Comparison of ENCODE assay signal across 2 cellular contexts in genomic region chr3:197446713-197447455, GRCh38.
TF ChIP-seq lines count a peak whose summit lies in the region.

No MANE protein-coding gene starts in this region.

TF ChIP-seq in HepG2, 621 proteins besides CTCF, POLR2A, EP300 and RAD21 (continued from another document):
- TF ChIP-seq ZXDC (CRISPR knock-in tag; IDR thresholded peaks at IDR 0.05) (no peak), PHB2 (IDR thresholded peaks at IDR 0.05; ENCODE audit: partially characterized antibody) (no peak), SALL2 (CRISPR knock-in tag; IDR thresholded peaks at IDR 0.05) (no peak), CREB1 (IDR thresholded peaks at IDR 0.05) (no peak), CREB1 (CRISPR knock-in tag; IDR thresholded peaks at IDR 0.05) (no peak), ZNF274 (CRISPR knock-in tag; IDR thresholded peaks at IDR 0.05) (no peak), ATF4 (CRISPR knock-in tag; IDR thresholded peaks at IDR 0.05) (no peak), ARID4A (CRISPR knock-in tag; IDR thresholded peaks at IDR 0.05; ENCODE audit: borderline replicate concordance) (no peak), CREBL2 (CRISPR knock-in tag; IDR thresholded peaks at IDR 0.05; ENCODE audit: borderline replicate concordance) (no peak), ZNF333 (CRISPR knock-in tag; IDR thresholded peaks at IDR 0.05; ENCODE audit: borderline replicate concordance) (no peak), SKIL (CRISPR knock-in tag; IDR thresholded peaks at IDR 0.05; ENCODE audit: borderline replicate concordance) (no peak), ZNF276 (CRISPR knock-in tag; IDR thresholded peaks at IDR 0.05; ENCODE audit: low read depth) (no peak)

TF ChIP-seq in WTC11, 78 proteins besides CTCF, POLR2A, EP300 and RAD21 (continued from another document):
- TF ChIP-seq ZNF532 (CRISPR knock-in tag; IDR thresholded peaks at IDR 0.05; ENCODE audit: borderline replicate concordance) = no peak
- no peak for TF ChIP-seq ZNF423 (CRISPR knock-in tag; IDR thresholded peaks at IDR 0.05)
- no peak for TF ChIP-seq ZBTB43 (CRISPR knock-in tag; IDR thresholded peaks at IDR 0.05)
- no peak for TF ChIP-seq GTF2I (CRISPR knock-in tag; conservative IDR thresholded peaks at IDR 0.05)
- TF ChIP-seq USF1 (CRISPR knock-in tag; IDR thresholded peaks at IDR 0.05) = no peak
- TF ChIP-seq IRF2 (CRISPR knock-in tag; IDR thresholded peaks at IDR 0.05; ENCODE audit: borderline replicate concordance, low read depth) = no peak
- TF ChIP-seq ZMAT4 (CRISPR knock-in tag; IDR thresholded peaks at IDR 0.05) = no peak
- no peak for TF ChIP-seq GRHL2 (CRISPR knock-in tag; IDR thresholded peaks at IDR 0.05; ENCODE audit: insufficient replicate concordance, severe bottlenecking)
- no peak for TF ChIP-seq NFE2L1 (CRISPR knock-in tag; IDR thresholded peaks at IDR 0.05)
- TF ChIP-seq IRF1 (CRISPR knock-in tag; IDR thresholded peaks at IDR 0.05) = no peak
- TF ChIP-seq SMAD4 (CRISPR knock-in tag; IDR thresholded peaks at IDR 0.05) = no peak
